ENCODE assay signal across 1 cellular context in the genomic region with DNA sequence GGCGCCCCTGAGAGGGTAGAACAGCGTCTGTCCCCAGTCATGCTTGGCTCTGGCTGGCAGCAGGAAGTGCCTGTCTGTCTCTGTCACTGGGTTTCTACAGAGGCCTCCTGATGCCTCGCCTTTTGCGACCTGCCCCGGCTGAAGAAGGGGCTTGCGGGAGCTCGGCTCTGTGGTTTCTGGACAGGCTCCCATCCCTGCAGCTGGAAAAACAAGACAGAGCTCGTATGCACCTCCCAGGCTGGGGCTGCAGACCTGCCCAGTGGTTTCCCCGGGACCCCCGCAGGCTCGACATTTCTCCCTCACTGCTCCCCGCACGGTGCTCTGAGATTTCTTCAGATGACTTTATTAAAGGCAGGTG.
TF ChIP-seq lines count a peak whose summit lies in the region.

No MANE protein-coding gene starts in this region.

TF ChIP-seq in H1, 55 proteins besides CTCF, POLR2A, EP300 and RAD21 (continued from another document):
- TF ChIP-seq, protein P1, sequence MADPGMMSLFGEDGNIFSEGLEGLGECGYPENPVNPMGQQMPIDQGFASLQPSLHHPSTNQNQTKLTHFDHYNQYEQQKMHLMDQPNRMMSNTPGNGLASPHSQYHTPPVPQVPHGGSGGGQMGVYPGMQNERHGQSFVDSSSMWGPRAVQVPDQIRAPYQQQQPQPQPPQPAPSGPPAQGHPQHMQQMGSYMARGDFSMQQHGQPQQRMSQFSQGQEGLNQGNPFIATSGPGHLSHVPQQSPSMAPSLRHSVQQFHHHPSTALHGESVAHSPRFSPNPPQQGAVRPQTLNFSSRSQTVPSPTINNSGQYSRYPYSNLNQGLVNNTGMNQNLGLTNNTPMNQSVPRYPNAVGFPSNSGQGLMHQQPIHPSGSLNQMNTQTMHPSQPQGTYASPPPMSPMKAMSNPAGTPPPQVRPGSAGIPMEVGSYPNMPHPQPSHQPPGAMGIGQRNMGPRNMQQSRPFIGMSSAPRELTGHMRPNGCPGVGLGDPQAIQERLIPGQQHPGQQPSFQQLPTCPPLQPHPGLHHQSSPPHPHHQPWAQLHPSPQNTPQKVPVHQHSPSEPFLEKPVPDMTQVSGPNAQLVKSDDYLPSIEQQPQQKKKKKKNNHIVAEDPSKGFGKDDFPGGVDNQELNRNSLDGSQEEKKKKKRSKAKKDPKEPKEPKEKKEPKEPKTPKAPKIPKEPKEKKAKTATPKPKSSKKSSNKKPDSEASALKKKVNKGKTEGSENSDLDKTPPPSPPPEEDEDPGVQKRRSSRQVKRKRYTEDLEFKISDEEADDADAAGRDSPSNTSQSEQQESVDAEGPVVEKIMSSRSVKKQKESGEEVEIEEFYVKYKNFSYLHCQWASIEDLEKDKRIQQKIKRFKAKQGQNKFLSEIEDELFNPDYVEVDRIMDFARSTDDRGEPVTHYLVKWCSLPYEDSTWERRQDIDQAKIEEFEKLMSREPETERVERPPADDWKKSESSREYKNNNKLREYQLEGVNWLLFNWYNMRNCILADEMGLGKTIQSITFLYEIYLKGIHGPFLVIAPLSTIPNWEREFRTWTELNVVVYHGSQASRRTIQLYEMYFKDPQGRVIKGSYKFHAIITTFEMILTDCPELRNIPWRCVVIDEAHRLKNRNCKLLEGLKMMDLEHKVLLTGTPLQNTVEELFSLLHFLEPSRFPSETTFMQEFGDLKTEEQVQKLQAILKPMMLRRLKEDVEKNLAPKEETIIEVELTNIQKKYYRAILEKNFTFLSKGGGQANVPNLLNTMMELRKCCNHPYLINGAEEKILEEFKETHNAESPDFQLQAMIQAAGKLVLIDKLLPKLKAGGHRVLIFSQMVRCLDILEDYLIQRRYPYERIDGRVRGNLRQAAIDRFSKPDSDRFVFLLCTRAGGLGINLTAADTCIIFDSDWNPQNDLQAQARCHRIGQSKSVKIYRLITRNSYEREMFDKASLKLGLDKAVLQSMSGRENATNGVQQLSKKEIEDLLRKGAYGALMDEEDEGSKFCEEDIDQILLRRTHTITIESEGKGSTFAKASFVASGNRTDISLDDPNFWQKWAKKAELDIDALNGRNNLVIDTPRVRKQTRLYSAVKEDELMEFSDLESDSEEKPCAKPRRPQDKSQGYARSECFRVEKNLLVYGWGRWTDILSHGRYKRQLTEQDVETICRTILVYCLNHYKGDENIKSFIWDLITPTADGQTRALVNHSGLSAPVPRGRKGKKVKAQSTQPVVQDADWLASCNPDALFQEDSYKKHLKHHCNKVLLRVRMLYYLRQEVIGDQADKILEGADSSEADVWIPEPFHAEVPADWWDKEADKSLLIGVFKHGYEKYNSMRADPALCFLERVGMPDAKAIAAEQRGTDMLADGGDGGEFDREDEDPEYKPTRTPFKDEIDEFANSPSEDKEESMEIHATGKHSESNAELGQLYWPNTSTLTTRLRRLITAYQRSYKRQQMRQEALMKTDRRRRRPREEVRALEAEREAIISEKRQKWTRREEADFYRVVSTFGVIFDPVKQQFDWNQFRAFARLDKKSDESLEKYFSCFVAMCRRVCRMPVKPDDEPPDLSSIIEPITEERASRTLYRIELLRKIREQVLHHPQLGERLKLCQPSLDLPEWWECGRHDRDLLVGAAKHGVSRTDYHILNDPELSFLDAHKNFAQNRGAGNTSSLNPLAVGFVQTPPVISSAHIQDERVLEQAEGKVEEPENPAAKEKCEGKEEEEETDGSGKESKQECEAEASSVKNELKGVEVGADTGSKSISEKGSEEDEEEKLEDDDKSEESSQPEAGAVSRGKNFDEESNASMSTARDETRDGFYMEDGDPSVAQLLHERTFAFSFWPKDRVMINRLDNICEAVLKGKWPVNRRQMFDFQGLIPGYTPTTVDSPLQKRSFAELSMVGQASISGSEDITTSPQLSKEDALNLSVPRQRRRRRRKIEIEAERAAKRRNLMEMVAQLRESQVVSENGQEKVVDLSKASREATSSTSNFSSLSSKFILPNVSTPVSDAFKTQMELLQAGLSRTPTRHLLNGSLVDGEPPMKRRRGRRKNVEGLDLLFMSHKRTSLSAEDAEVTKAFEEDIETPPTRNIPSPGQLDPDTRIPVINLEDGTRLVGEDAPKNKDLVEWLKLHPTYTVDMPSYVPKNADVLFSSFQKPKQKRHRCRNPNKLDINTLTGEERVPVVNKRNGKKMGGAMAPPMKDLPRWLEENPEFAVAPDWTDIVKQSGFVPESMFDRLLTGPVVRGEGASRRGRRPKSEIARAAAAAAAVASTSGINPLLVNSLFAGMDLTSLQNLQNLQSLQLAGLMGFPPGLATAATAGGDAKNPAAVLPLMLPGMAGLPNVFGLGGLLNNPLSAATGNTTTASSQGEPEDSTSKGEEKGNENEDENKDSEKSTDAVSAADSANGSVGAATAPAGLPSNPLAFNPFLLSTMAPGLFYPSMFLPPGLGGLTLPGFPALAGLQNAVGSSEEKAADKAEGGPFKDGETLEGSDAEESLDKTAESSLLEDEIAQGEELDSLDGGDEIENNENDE (IDR thresholded peaks at IDR 0.05; ENCODE audit: insufficient replicate concordance, low read length), result no peak
- TF ChIP-seq SRF (IDR thresholded peaks at IDR 0.05; ENCODE audit: low read depth, low read length) (no peak), CHD2 (IDR thresholded peaks at IDR 0.05; ENCODE audit: low read length) (no peak), EGR1 (IDR thresholded peaks at IDR 0.05; ENCODE audit: borderline replicate concordance, low read depth, low read length) (no peak), BACH1 (IDR thresholded peaks at IDR 0.05; ENCODE audit: low read length) (no peak)
